Comparison of ENCODE assay signal across 1 cellular context in the genomic region with DNA sequence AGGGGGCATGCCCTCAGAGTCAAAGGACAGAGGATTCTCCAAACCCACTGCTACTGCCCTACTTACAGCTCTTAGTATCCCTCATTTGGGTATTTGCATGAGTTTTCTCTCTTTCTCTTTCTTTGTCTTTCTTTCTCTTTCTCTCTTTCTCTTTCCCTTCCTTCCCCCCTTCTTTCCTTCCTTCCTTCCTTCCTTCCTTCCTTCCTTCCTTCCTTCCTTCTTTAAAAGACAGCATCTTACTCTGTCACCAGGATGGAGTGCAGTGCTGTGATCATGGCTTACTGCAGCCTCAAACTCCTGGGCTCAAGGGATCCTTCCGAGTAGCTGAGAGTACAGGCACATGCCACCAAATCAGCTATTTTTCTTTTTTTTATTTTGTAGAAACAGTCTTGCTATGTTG.
TF ChIP-seq lines count a peak whose summit lies in the region.

No MANE protein-coding gene starts in this region.

TF ChIP-seq in SK-N-SH, 30 proteins besides CTCF, POLR2A, EP300 and RAD21 (continued from another document):
- TF ChIP-seq MEF2A (IDR thresholded peaks at IDR 0.05; ENCODE audit: borderline replicate concordance, low read depth): no peak
- no peak for TF ChIP-seq ELF1 (IDR thresholded peaks at IDR 0.05)
